In the genomic region with DNA sequence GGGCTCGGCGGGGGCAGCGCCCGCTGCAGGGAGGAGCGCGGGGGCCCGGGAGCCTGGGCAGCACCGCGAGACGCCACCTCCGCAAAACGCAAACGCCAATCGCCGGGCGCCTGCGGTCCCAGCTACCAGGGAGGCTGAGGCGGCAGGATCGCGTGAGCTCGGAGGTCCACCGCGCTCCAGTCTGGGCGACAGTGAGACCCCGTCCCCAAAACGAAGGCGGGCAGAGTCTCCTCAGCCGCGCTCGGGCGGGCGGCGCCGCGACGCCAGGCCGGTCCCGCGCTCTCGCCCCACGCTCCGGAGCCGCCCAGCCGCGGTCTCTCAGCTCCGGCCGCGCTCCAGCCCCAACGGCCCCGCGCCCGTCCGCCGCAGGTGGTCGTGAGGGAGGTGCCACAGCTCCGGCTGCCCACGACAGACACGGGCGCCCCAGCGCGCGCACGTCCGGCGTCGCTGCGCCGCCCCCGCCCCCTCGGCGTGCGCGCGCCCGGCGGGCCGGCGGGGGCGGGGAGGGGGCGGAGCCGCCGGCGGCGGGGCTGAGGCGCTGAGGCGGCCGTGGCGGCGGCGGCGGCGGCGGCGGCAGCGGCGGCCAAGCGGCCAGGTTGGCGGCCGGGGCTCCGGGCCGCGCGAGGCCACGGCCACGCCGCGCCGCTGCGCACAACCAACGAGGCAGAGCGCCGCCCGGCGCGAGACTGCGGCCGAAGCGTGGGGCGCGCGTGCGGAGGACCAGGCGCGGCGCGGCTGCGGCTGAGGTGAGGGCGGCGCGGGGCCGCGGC, we compare ENCODE assay signal across 8 cellular contexts. TPM values are rescaled to one million over a fixed set of nuclear protein-coding genes. Genes with fewer than 3 reads are reported as not detected.
A peak's percentile ranks its signal among the peaks of the same experiment; 100 is the strongest.
DNase-seq lines count a peak whose midpoint lies in the region; ATAC-seq and TF ChIP-seq lines count a peak whose summit lies in the region.

Gene ADARB1, plus strand, starts transcription at position 533 of the 770 bp plus-strand sequence. CDS start 97,077 bp downstream, outside the sequence.

- POLR2A ChIA-PET in activated CD8-positive, alpha-beta memory T cell treated with anti-CD3 and anti-CD28 coated beads for 36 hours (lab: Charles Lee) = interaction anchor here (0.6 to 1.2 kb wide), 3 partner anchors 12 to 181 kb away, joined by 3 to 11 read pairs (median 6); no protein-coding TSS in a partner anchor

- peaks cover 17% of the 10 kb centered on the region for H3K27me3 Mint-ChIP-seq in HFFc6 (ENCODE audit: insufficient read depth)
- H3K27me3 Mint-ChIP-seq in effector memory CD8-positive, alpha-beta T cell = no peaks in the 10 kb centered on the region

- CTCF ChIA-PET in activated CD8-positive, alpha-beta memory T cell treated with anti-CD3 and anti-CD28 coated beads for 36 hours (lab: Charles Lee) = interaction anchor here (1.6 kb wide), 1 partner anchor 64 kb away, joined by 4 read pairs; no protein-coding TSS in a partner anchor

- DNase-seq in GM03348 (ENCODE audit: low spot score) (peak; percentile 98), HFFc6 (no peak), NCI-H345 treated with DMSO at 0.1 percent for 48 hours (lab: John Stamatoyannopoulos, UW; ENCODE audit: unreplicated experiment) (peak; percentile 61), medulla oblongata (ENCODE audit: extremely low spot score) (peak; percentile 53)
- peak; percentile 38 to 58 (median 49) for DNase-seq in effector memory CD8-positive, alpha-beta T cell
- peak; percentile 48 for DNase-seq in stimulated activated CD8-positive, alpha-beta memory T cell treated with anti-CD3 and anti-CD28 coated beads, Interleukin-15, amount 100 ng/mL, for 24 hours (ENCODE audit: low read depth)

- H3K4me1 Mint-ChIP-seq in HFFc6 (ENCODE audit: low read depth) = peaks cover 14% of the 10 kb centered on the region
- peaks cover 30 to 37% of the 10 kb centered on the region in 2 donors for H3K4me1 Mint-ChIP-seq in effector memory CD8-positive, alpha-beta T cell (ENCODE audit: low read depth in 2 of 2)

- no peaks in the 10 kb centered on the region for H3K36me3 Mint-ChIP-seq in HFFc6 (ENCODE audit: low read depth)
- peaks cover 15% of the 10 kb centered on the region for H3K36me3 Mint-ChIP-seq in effector memory CD8-positive, alpha-beta T cell (ENCODE audit: insufficient read depth)

- peak within 1 kb of the TSS; percentile 88 for H3K4me3 Mint-ChIP-seq in HFFc6
- peak within 1 kb of the TSS; percentile 96 to 98 for H3K4me3 Mint-ChIP-seq in effector memory CD8-positive, alpha-beta T cell

- H3K27ac Mint-ChIP-seq in HFFc6 = peak within 1 kb of the TSS; percentile 53
- H3K27ac Mint-ChIP-seq in effector memory CD8-positive, alpha-beta T cell = peak within 1 kb of the TSS; percentile 86 to 98

- no peak for TF ChIP-seq CTCF in HFFc6 (IDR thresholded peaks at IDR 0.05)

- H3K9me3 Mint-ChIP-seq in HFFc6 = no peaks in the 10 kb centered on the region
- no peaks in the 10 kb centered on the region for H3K9me3 Mint-ChIP-seq in effector memory CD8-positive, alpha-beta T cell

- ATAC-seq in effector memory CD8-positive, alpha-beta T cell (replicated peaks) = peak; percentile 55
- no peak for ATAC-seq in HG03039 (IDR thresholded peaks at IDR 0.05; ENCODE audit: unreplicated experiment)

RNA-seq across cellular contexts. Expression of gene ADARB1, which starts in this region (rescaled TPM):
- total RNA-seq in HFFc6 (2021; fragmentation: NEBNext Ultra II Directional; extraction: Animal tissue kit (Norgen Biotek cat#: 25700)) = 1 to 10 TPM; 1.7 to 3.2 (median 2.2) TPM
- 10 to 100 TPM; 34.9 to 35.4 TPM for total RNA-seq in activated CD8-positive, alpha-beta memory T cell treated with anti-CD3 and anti-CD28 coated beads for 36 hours

Comparison
In these comparisons a context has a peak if more than half of its experiments do, and no peak if none do; other contexts are left out.
1. RNA of gene ADARB1 (total RNA-seq): 34.9 to 35.4 TPM in activated CD8-positive, alpha-beta memory T cell treated with anti-CD3 and anti-CD28 coated beads for 36 hours; 1.7 to 3.2 TPM in HFFc6; every median in the first group is over 4 times any median in the second.